Comparison of ENCODE assay signal across 20 cellular contexts in genomic region chr3:106268696-106269095, GRCh38.
"Had no signal": no experiment of that assay in that cellular context is flagged by ENCODE, and none has a peak within 500 bp of the region (broad histone marks: within the 10 kb centered on the region; RNA-seq: fewer than 3 reads in every experiment).

No MANE protein-coding gene starts in this region.

- H3K27ac ChIP-seq: epithelial cell of prostate, esophagus muscularis mucosa, gastrocnemius medialis, left ventricle myocardium inferior, lower lobe of right lung, pancreas, right atrium auricular region, sigmoid colon, skin epidermis had no signal

- H3K27me3 Mint-ChIP-seq: type B pancreatic cell had no signal

- H3K4me3 Mint-ChIP-seq: immature natural killer cell, nephron, type B pancreatic cell had no signal

- ATAC-seq: gastrocnemius medialis, lower lobe of right lung, pancreas had no signal

- H3K27ac Mint-ChIP-seq: immature natural killer cell, type B pancreatic cell had no signal

- H3K9me3 ChIP-seq: esophagus muscularis mucosa, gastrocnemius medialis, left ventricle myocardium inferior, lower lobe of right lung, pancreas, right atrium auricular region, sigmoid colon had no signal

- H3K9me3 Mint-ChIP-seq: immature natural killer cell, nephron, type B pancreatic cell had no signal

- H3K36me3 ChIP-seq: esophagus muscularis mucosa, gastrocnemius medialis, left ventricle myocardium inferior, lower lobe of right lung, pancreas, right atrium auricular region, sigmoid colon had no signal

- H3K36me3 Mint-ChIP-seq: immature natural killer cell, type B pancreatic cell had no signal

- DNase-seq: effector memory CD4-positive, alpha-beta T cell; gastrocnemius medialis; glutamatergic neuron; immature natural killer cell; left ventricle myocardium inferior; lower lobe of right lung; mesenchymal stem cell; midbrain; occipital lobe; pancreas; sigmoid colon; stimulated activated CD4-positive, alpha-beta T cell treated with anti-CD3 and anti-CD28 coated beads, Interleukin-2, amount 100 ng/mL, for 24 hours; stimulated activated CD4-positive, alpha-beta T cell treated with anti-CD3 and anti-CD28 coated beads, Interleukin-4, amount 100 ng/mL, for 4 hours; stimulated activated naive CD4-positive, alpha-beta T cell treated with Interleukin-2 at 50 U/mL for 16 hours had no signal

- H3K4me1 ChIP-seq: gastrocnemius medialis, left ventricle myocardium inferior, lower lobe of right lung, right atrium auricular region, sigmoid colon had no signal

- H3K4me3 ChIP-seq: esophagus muscularis mucosa, gastrocnemius medialis, left ventricle myocardium inferior, lower lobe of right lung, pancreas, right atrium auricular region, sigmoid colon, skin epidermis had no signal

- H3K27me3 ChIP-seq: esophagus muscularis mucosa, gastrocnemius medialis, pancreas, right atrium auricular region, sigmoid colon had no signal

- H3K4me1 Mint-ChIP-seq: immature natural killer cell, nephron had no signal
